ENCODE assay signal across 11 cellular contexts in the genomic region with DNA sequence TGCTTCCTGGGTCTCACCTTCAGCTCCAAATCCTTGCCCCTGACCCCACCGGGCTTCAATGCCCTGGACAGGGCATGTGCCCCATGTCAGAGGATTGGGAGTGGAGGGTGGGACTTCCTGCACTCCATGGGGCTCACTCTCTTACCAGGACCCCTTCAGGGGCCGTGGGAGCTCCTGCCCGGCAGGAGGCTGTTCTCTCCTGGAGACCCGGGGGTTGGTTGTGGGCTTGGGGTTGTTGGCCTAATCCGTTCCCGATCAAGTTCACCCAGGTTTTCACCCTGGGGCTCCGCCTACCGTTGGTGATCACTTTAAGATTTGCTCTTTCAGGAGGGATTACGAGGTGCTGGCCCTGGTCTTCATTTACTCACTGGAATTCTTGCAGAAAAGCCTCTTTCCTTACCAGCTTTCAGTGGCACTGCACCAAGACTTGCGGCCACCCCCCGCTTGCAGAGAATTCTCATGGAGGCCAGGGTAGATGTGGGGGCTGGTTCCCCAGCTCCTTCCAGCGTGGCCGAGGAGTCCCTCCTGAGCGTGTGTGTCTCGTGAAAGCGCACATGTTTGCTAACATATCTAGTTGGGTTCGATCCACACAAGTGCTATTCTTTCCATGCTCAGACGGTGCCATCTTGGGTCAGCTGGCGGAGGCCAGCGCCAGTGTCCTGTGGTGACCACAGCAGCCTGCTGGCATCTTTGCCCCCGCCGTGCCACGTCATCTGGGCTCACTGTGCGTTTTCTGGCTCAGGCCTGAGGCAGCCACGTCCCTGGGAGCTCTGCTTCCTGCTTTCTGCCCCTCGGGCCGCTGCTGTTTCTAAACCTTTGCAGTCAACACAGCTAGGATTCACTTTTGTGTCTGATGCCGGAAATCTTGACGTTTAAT. TPM values are rescaled to one million over a fixed set of nuclear protein-coding genes. Genes with fewer than 3 reads are reported as not detected.
DNase-seq lines count a peak whose midpoint lies in the region; ATAC-seq and TF ChIP-seq lines count a peak whose summit lies in the region.
"Had no signal": no experiment of that assay in that cellular context is flagged by ENCODE, and none has a peak within 500 bp of the region (broad histone marks: within the 10 kb centered on the region; RNA-seq: fewer than 3 reads in every experiment).

No MANE protein-coding gene starts in this region.

- H3K4me3 ChIP-seq in Peyer's patch (no peak overlapping the region), duodenal mucosa (ENCODE audit: low read depth in 1 of 2, low read length in 2 of 2) (no peak overlapping the region), mucosa of stomach (ENCODE audit: low read length) (no peak overlapping the region), testis (no peak overlapping the region)

- no peak for ATAC-seq in activated CD8-positive, alpha-beta T cell treated with anti-CD3 and anti-CD28 coated beads, Interleukin-2, amount 10 ng/mL, durations not matched to agents 7 days and 5 days

- H3K4me3 Mint-ChIP-seq in endothelial cell (ENCODE audit: unreplicated experiment): no peak overlapping the region
- no peak overlapping the region for H3K4me3 Mint-ChIP-seq in activated CD8-positive, alpha-beta T cell treated with anti-CD3 and anti-CD28 coated beads, Interleukin-2, amount 10 ng/mL, durations not matched to agents 7 days and 5 days

- intact Hi-C loops in testis (cut with DNase I; ENCODE audit: low total_unique reads): no loop called here

- H3K9me3 ChIP-seq in Peyer's patch (no peaks in the 10 kb centered on the region), duodenal mucosa (ENCODE audit: control insufficient read depth in 1 of 2, low read length in 2 of 2) (no peaks in the 10 kb centered on the region), mucosa of stomach (ENCODE audit: control insufficient read depth, low read length) (no peaks in the 10 kb centered on the region), testis (no peaks in the 10 kb centered on the region)

- H3K4me1 Mint-ChIP-seq in endothelial cell (ENCODE audit: unreplicated experiment): peaks cover 11% of the 10 kb centered on the region
- peaks cover 12% of the 10 kb centered on the region for H3K4me1 Mint-ChIP-seq in activated CD8-positive, alpha-beta T cell treated with anti-CD3 and anti-CD28 coated beads, Interleukin-2, amount 10 ng/mL, durations not matched to agents 7 days and 5 days (ENCODE audit: low read depth)

- TF ChIP-seq POLR2A in Peyer's patch (IDR thresholded peaks at IDR 0.05) (no peak), testis (IDR thresholded peaks at IDR 0.05) (no peak)

- CTCF ChIA-PET in activated CD8-positive, alpha-beta T cell treated with anti-CD3 and anti-CD28 coated beads, Interleukin-2, amount 10 ng/mL, durations not matched to agents 7 days and 5 days (lab: Charles Lee): interaction anchor here (1.5 kb wide), 1 partner anchor 35 kb away, joined by 4 read pairs; no protein-coding TSS in a partner anchor

- no peak for TF ChIP-seq CTCF in Peyer's patch (IDR thresholded peaks at IDR 0.05)
- no peak for TF ChIP-seq CTCF in testis (IDR thresholded peaks at IDR 0.05)
- TF ChIP-seq CTCF in endothelial cell (IDR thresholded peaks at IDR 0.05; ENCODE audit: unreplicated experiment): no peak

- H3K9ac ChIP-seq in duodenal mucosa (ENCODE audit: low read depth in 1 of 2, low read length in 2 of 2): peak overlapping the region in 1 of 2 donors; percentile 56
- peak overlapping the region; percentile 55 for H3K9ac ChIP-seq in mucosa of stomach (ENCODE audit: low read length)

- no peaks in the 10 kb centered on the region for H3K9me3 Mint-ChIP-seq in endothelial cell (ENCODE audit: unreplicated experiment)
- no peaks in the 10 kb centered on the region for H3K9me3 Mint-ChIP-seq in activated CD8-positive, alpha-beta T cell treated with anti-CD3 and anti-CD28 coated beads, Interleukin-2, amount 10 ng/mL, durations not matched to agents 7 days and 5 days (ENCODE audit: insufficient read depth)

- peaks cover 14% of the 10 kb centered on the region for H3K27me3 Mint-ChIP-seq in endothelial cell (ENCODE audit: unreplicated experiment)
- no peaks in the 10 kb centered on the region for H3K27me3 Mint-ChIP-seq in activated CD8-positive, alpha-beta T cell treated with anti-CD3 and anti-CD28 coated beads, Interleukin-2, amount 10 ng/mL, durations not matched to agents 7 days and 5 days (ENCODE audit: low read depth)

- H3K27ac ChIP-seq in Peyer's patch (peak overlapping the region; percentile 10 to 79 (median 54)), duodenal mucosa (ENCODE audit: low read depth, low read length) (peak overlapping the region; percentile 66), testis (peak overlapping the region; percentile 31 to 87)

- no peak for DNase-seq in Peyer's patch
- no peak for DNase-seq in testis
- no peak for DNase-seq in endothelial cell (ENCODE audit: low spot score)
- no peak for DNase-seq in activated CD8-positive, alpha-beta T cell treated with anti-CD3 and anti-CD28 coated beads, Interleukin-2, amount 10 ng/mL, durations not matched to agents 7 days and 5 days
- DNase-seq in NCI-H187 treated with DMSO at 0.1 percent for 48 hours (lab: John Stamatoyannopoulos, UW): no peak
- DNase-seq in dedifferentiated amniotic fluid mesenchymal stem cell (ENCODE audit: extremely low spot score): no peak
- DNase-seq: DND-41; effector CD4-positive, alpha-beta T cell; NCI-H2107 had no signal

- POLR2A ChIA-PET in activated CD8-positive, alpha-beta T cell treated with anti-CD3 and anti-CD28 coated beads, Interleukin-2, amount 10 ng/mL, durations not matched to agents 7 days and 5 days (lab: Charles Lee): interaction anchor here (1.5 kb wide), 1 partner anchor 26 kb away, joined by 3 read pairs; no protein-coding TSS in a partner anchor

- 86 to 92% methylated on average over 27 to 29 of the region's 29 CpGs for WGBS in testis, 2 donors

- no peaks in the 10 kb centered on the region for H3K27me3 ChIP-seq in Peyer's patch
- H3K27me3 ChIP-seq in duodenal mucosa (ENCODE audit: control insufficient read depth in 1 of 2, insufficient read depth in 2 of 2, low read length in 2 of 2): no peaks in the 10 kb centered on the region
- H3K27me3 ChIP-seq in mucosa of stomach (ENCODE audit: control insufficient read depth, insufficient read depth, low read length): no peaks in the 10 kb centered on the region
- no peaks in the 10 kb centered on the region for H3K27me3 ChIP-seq in testis

- no peaks in the 10 kb centered on the region for H3K36me3 ChIP-seq in Peyer's patch
- H3K36me3 ChIP-seq in duodenal mucosa (ENCODE audit: control insufficient read depth in 1 of 2, insufficient read depth in 2 of 2, low read length in 2 of 2): peaks cover 0 to 6% of the 10 kb centered on the region in 2 donors
- no peaks in the 10 kb centered on the region for H3K36me3 ChIP-seq in mucosa of stomach (ENCODE audit: control insufficient read depth, insufficient read depth, low read length)
- H3K36me3 ChIP-seq in testis (ENCODE audit: low read depth, missing control alignments): no peaks in the 10 kb centered on the region

- H3K27ac Mint-ChIP-seq in endothelial cell (ENCODE audit: unreplicated experiment): no peak overlapping the region
- no peak overlapping the region for H3K27ac Mint-ChIP-seq in activated CD8-positive, alpha-beta T cell treated with anti-CD3 and anti-CD28 coated beads, Interleukin-2, amount 10 ng/mL, durations not matched to agents 7 days and 5 days

- H3K36me3 Mint-ChIP-seq in endothelial cell (ENCODE audit: low read depth, unreplicated experiment): peaks cover 8% of the 10 kb centered on the region
- peaks cover 7% of the 10 kb centered on the region for H3K36me3 Mint-ChIP-seq in activated CD8-positive, alpha-beta T cell treated with anti-CD3 and anti-CD28 coated beads, Interleukin-2, amount 10 ng/mL, durations not matched to agents 7 days and 5 days (ENCODE audit: low read depth)

- H3K4me1 ChIP-seq in Peyer's patch (peaks cover 9 to 53% (median 20%) of the 10 kb centered on the region in 4 donors), duodenal mucosa (ENCODE audit: control insufficient read depth in 1 of 2, insufficient read depth in 2 of 2, low read length in 2 of 2) (peaks cover 36 to 40% of the 10 kb centered on the region in 2 donors), mucosa of stomach (ENCODE audit: control insufficient read depth, insufficient read depth, low read length) (peaks cover 78% of the 10 kb centered on the region), testis (peaks cover 57% of the 10 kb centered on the region)

RNA-seq across cellular contexts. Expression of gene PWWP2B, which starts 15.6 kb away (rescaled TPM):
- total RNA-seq in Peyer's patch: 10 to 100 TPM; 11.4 to 19.2 (median 15.1) TPM
- 10 to 100 TPM; 32.6 to 45.1 TPM for total RNA-seq in testis
- 16.0 TPM for polyA plus RNA-seq in testis (ENCODE audit: insufficient read depth, low read depth, low replicate concordance)
- 7.6 TPM for total RNA-seq in endothelial cell (ENCODE audit: unreplicated experiment)
- total RNA-seq in activated CD8-positive, alpha-beta T cell treated with anti-CD3 and anti-CD28 coated beads, Interleukin-2, amount 10 ng/mL, durations not matched to agents 7 days and 5 days: 10 to 100 TPM; 15.0 to 15.7 TPM
